Comparison of ENCODE assay signal across 20 cellular contexts in the genomic region with DNA sequence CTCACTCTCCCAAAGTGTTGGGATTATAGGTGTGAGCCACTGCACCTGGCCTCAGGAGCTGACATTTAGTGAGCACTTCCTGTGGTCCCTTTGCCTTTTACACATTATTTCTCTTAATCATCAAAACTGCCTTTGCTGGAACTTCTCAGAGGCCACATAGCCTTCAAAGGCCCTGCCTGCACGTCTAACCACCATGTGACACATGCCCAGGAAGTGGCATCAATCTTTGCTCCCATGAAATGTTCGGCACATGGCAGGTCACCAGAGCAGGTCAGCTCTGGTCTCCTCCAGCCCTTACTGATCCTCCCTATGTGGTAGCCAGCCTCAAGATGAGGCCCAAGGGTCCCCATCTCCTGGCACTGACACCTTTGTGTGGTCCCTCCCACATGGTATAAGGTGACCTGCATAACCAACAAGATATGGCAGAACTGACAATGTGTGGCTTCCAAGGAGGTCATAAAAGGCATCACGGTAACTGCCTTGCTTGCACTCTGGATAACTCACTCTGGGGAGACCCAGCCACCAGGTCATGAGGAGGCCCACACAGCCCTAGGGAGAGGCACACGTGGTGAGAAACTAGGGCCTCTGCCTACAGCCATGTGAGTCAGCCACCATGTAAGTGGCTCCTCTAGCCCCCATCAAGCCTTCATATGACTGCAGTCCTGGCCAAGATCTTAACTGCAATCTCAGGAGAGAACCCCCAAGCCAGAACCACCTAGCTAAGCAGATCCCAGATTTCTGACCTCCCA. TPM values are rescaled to one million over a fixed set of nuclear protein-coding genes. Genes with fewer than 3 reads are reported as not detected.
DNase-seq lines count a peak whose midpoint lies in the region; ATAC-seq, FAIRE-seq and TF ChIP-seq lines count a peak whose summit lies in the region.
"Had no signal": no experiment of that assay in that cellular context is flagged by ENCODE, and none has a peak within 500 bp of the region (broad histone marks: within the 10 kb centered on the region; RNA-seq: fewer than 3 reads in every experiment).

No MANE protein-coding gene starts in this region.

- H3K4me2 ChIP-seq in H1 (ENCODE audit: insufficient read depth in 1 of 2, low read depth in 2 of 2, low read length in 2 of 2): no peak overlapping the region
- H3K4me2 ChIP-seq: smooth muscle cell had no signal

- H2BK20ac ChIP-seq in H1 (ENCODE audit: low read length): no peak overlapping the region

- no peak overlapping the region for H3K14ac ChIP-seq in H1 (ENCODE audit: insufficient read length)

- WGBS in H1 (ENCODE audit: extremely low coverage in 1 of 2, insufficient coverage in 1 of 2, insufficient read length in 1 of 2, insufficient replicate concordance in 2 of 2, low coverage in 1 of 2, low lambda C conversion rate in 2 of 2, missing lambda C conversion rate in 1 of 2), 2 experiments: 87% methylated on average over 4 of the region's 4 CpGs; no CpG with 5 or more reads in 1 of the 2 experiments

- H3K56ac ChIP-seq in H1 (replicated peaks; ENCODE audit: insufficient read length, low read depth, low read length): no peak overlapping the region

- no peak overlapping the region for H3K4me3 Mint-ChIP-seq in activated T-cell treated with anti-CD3 and anti-CD28 coated beads, Interleukin-2, amount 50 U/mL, for 4 hours
- H3K4me3 Mint-ChIP-seq: dendritic cell treated with granulocyte-macrophage colony-stimulating factor and Interleukin-4, amounts not matched to agents 40 ng/mL and 50 ng/mL, for 4 days; immature natural killer cell; stimulated activated memory B cell treated with anti-CD40 and anti-IgM and Interleukin-4, amounts not matched to agents 10 μg/mL and 1 μg/mL and 100 μg/mL, for 72 hours had no signal

- H4K8ac ChIP-seq in H1 (ENCODE audit: extremely low read depth, insufficient read depth, low read length): no peak overlapping the region

- H3K9me3 Mint-ChIP-seq in activated T-cell treated with anti-CD3 and anti-CD28 coated beads, Interleukin-2, amount 50 U/mL, for 4 hours: no peaks in the 10 kb centered on the region
- H3K9me3 Mint-ChIP-seq: dendritic cell treated with granulocyte-macrophage colony-stimulating factor and Interleukin-4, amounts not matched to agents 40 ng/mL and 50 ng/mL, for 4 days; immature natural killer cell; stimulated activated memory B cell treated with anti-CD40 and anti-IgM and Interleukin-4, amounts not matched to agents 10 μg/mL and 1 μg/mL and 100 μg/mL, for 72 hours had no signal

- no peaks in the 10 kb centered on the region for H3K36me3 ChIP-seq in H1 (ENCODE audit: control insufficient read depth in 2 of 4, insufficient read depth in 4 of 4, low read length in 3 of 4)
- H3K36me3 ChIP-seq: heart right ventricle, transverse colon had no signal

- FAIRE-seq in H1 (lab: Jason Lieb, UNC): no peak
- FAIRE-seq: GM19239 had no signal

- DNase-seq in stimulated activated CD4-positive, alpha-beta T cell treated with anti-CD3 and anti-CD28 coated beads, Interleukin-15, amount 100 ng/mL, for 48 hours (ENCODE audit: low read depth in 2 of 2): peak; percentile 33 to 45
- no peak for DNase-seq in stimulated activated CD4-positive, alpha-beta T cell treated with anti-CD3 and anti-CD28 coated beads, Interleukin-4, amount 100 ng/mL, for 1 hour
- DNase-seq in activated T-cell treated with anti-CD3 and anti-CD28 coated beads, Interleukin-2, amount 50 U/mL, for 4 hours: no peak
- DNase-seq in H1 (ENCODE audit: low read depth in 1 of 2, low spot score in 2 of 2) (no peak), cortex of kidney (lab: John Stamatoyannopoulos, UW) (no peak), NK-92 (lab: John Stamatoyannopoulos, UW; ENCODE audit: unreplicated experiment) (no peak), hypothalamus (lab: John Stamatoyannopoulos, UW) (no peak)
- DNase-seq: AML-193, Calu3, GM23248, heart right ventricle, immature natural killer cell, Kasumi-1, NCI-H510A treated with DMSO at 0.1 percent for 48 hours, transverse colon had no signal

- H3K9ac ChIP-seq in H1 (replicated peaks in 1 of 4; ENCODE audit: extremely low read depth in 1 of 4, low read depth in 3 of 4, low read length in 3 of 4): no peak overlapping the region
- H3K9ac ChIP-seq: GM23248 had no signal

- H2BK5ac ChIP-seq in H1 (ENCODE audit: low read depth, low read length): 0 out of 2 replicates have a peak overlapping the region, but pooled peaks have one; percentile 68

- peaks cover 2 to 5% (median 4%) of the 10 kb centered on the region in 4 experiments; a peak in 4 of 7 replicates for H3K4me1 ChIP-seq in H1 (replicated peaks in 1 of 4; ENCODE audit: control insufficient read depth in 3 of 4, insufficient read depth in 4 of 4, low read length in 3 of 4)
- H3K4me1 ChIP-seq: heart right ventricle, transverse colon had no signal

- POLR2A ChIA-PET in H1 (lab: Charles Lee; ENCODE audit: partially characterized antibody): interaction anchor here (0.8 to 3.9 kb wide), 9 partner anchors 11 to 680 kb away, joined by 3 to 28 read pairs (median 5); partner anchors contain the start of genes HMGA1 and TAF11

- H3K4ac ChIP-seq in H1 (replicated peaks; ENCODE audit: insufficient read length, low read depth, low read length): no peak overlapping the region

- no peaks in the 10 kb centered on the region for H3K36me3 Mint-ChIP-seq in activated T-cell treated with anti-CD3 and anti-CD28 coated beads, Interleukin-2, amount 50 U/mL, for 4 hours (ENCODE audit: insufficient read depth)
- H3K36me3 Mint-ChIP-seq: immature natural killer cell; stimulated activated memory B cell treated with anti-CD40 and anti-IgM and Interleukin-4, amounts not matched to agents 10 μg/mL and 1 μg/mL and 100 μg/mL, for 72 hours had no signal

- peaks cover 13% of the 10 kb centered on the region for H3K4me1 Mint-ChIP-seq in activated T-cell treated with anti-CD3 and anti-CD28 coated beads, Interleukin-2, amount 50 U/mL, for 4 hours (ENCODE audit: low read depth)
- H3K4me1 Mint-ChIP-seq: stimulated activated memory B cell treated with anti-CD40 and anti-IgM and Interleukin-4, amounts not matched to agents 10 μg/mL and 1 μg/mL and 100 μg/mL, for 72 hours had no signal

- H3K79me1 ChIP-seq in H1 (ENCODE audit: low read depth, low read length): no peaks in the 10 kb centered on the region

- H4K5ac ChIP-seq in H1 (ENCODE audit: insufficient read length, low read depth, low read length): no peak overlapping the region

- H2AK5ac ChIP-seq in H1 (ENCODE audit: low read depth, low read length): 0 out of 2 replicates have a peak overlapping the region, but pooled peaks have one; percentile 26

- peak; percentile 94 for ATAC-seq in activated T-cell treated with anti-CD3 and anti-CD28 coated beads, Interleukin-2, amount 50 U/mL, for 4 hours
- ATAC-seq: heart right ventricle; stimulated activated memory B cell treated with anti-CD40 and anti-IgM and Interleukin-4, amounts not matched to agents 10 μg/mL and 1 μg/mL and 100 μg/mL, for 72 hours had no signal

- no peak for TF ChIP-seq CTCF in H1 (IDR thresholded peaks at IDR 0.05; ENCODE audit: control extremely low read depth in 1 of 3, insufficient read depth in 1 of 3, low read depth in 1 of 3, low read length in 3 of 3)

- H3K27me3 ChIP-seq in H1 (replicated peaks in 1 of 4; ENCODE audit: control insufficient read depth in 3 of 4, extremely low read depth in 1 of 4, insufficient read depth in 3 of 4, low read length in 3 of 4): no peaks in the 10 kb centered on the region
- H3K27me3 ChIP-seq: heart right ventricle, transverse colon had no signal

- H3K79me2 ChIP-seq in H1 (ENCODE audit: control insufficient read depth in 1 of 2, insufficient read depth in 2 of 2, low read length in 2 of 2): no peaks in the 10 kb centered on the region

- no peak overlapping the region for H3K27ac ChIP-seq in H1 (ENCODE audit: low read depth, low read length)
- H3K27ac ChIP-seq: GM23248, heart right ventricle, RWPE1, transverse colon had no signal

- no peak overlapping the region for H4K91ac ChIP-seq in H1 (replicated peaks; ENCODE audit: insufficient read length, low read length)

- no peak overlapping the region for H3K4me3 ChIP-seq in H1 (ENCODE audit: extremely low read depth in 1 of 4, insufficient read depth in 2 of 4, low read depth in 3 of 4, low read length in 4 of 4)
- H3K4me3 ChIP-seq: GM23248, heart right ventricle, smooth muscle cell, transverse colon had no signal

- H2BK15ac ChIP-seq in H1 (ENCODE audit: low read length): no peak overlapping the region

- no peak overlapping the region for H2AFZ ChIP-seq in H1 (ENCODE audit: low read length)
- H2AFZ ChIP-seq: GM23248 had no signal

- no peak overlapping the region for H2BK120ac ChIP-seq in H1 (replicated peaks; ENCODE audit: low read depth, low read length)

- TF ChIP-seq EP300 in H1 (IDR thresholded peaks at IDR 0.05; ENCODE audit: borderline replicate concordance in 1 of 2, low read depth in 2 of 2, low read length in 2 of 2): no peak

- H4K20me1 ChIP-seq in H1 (replicated peaks in 1 of 2; ENCODE audit: control insufficient read depth in 1 of 2, insufficient read depth in 2 of 2, low read length in 2 of 2): no peaks in the 10 kb centered on the region

- H3K9me3 ChIP-seq in H1 (ENCODE audit: insufficient read depth in 2 of 2, low read depth in 1 of 2, low read length in 1 of 2): no peaks in the 10 kb centered on the region
- H3K9me3 ChIP-seq: heart right ventricle, transverse colon had no signal

- CTCF ChIA-PET in H1 (lab: Charles Lee; ENCODE audit: partially characterized antibody): interaction anchor here (0.6 to 3.7 kb wide), 6 partner anchors 8 to 44 kb away, joined by 3 to 30 read pairs (median 4); no protein-coding TSS in a partner anchor

- no peak for TF ChIP-seq RAD21 in H1 (IDR thresholded peaks at IDR 0.05 in 1 of 2, conservative IDR thresholded peaks at IDR 0.05 in 1 of 2; ENCODE audit: low read depth in 2 of 2, low read length in 2 of 2)

- no peaks in the 10 kb centered on the region for H3K23me2 ChIP-seq in H1 (ENCODE audit: low read depth, low read length)

- H2BK12ac ChIP-seq in H1 (ENCODE audit: low read depth, low read length): no peak overlapping the region

- no peak overlapping the region for H3K23ac ChIP-seq in H1 (ENCODE audit: insufficient read length)

- TF ChIP-seq POLR2A in H1 (IDR thresholded peaks at IDR 0.05; ENCODE audit: control extremely low read depth in 1 of 2, low read depth in 2 of 2, low read length in 2 of 2): no peak

- H3K18ac ChIP-seq in H1 (ENCODE audit: extremely low read depth, low read length): no peak overlapping the region

- H3K27me3 Mint-ChIP-seq in activated T-cell treated with anti-CD3 and anti-CD28 coated beads, Interleukin-2, amount 50 U/mL, for 4 hours (ENCODE audit: low read depth): no peaks in the 10 kb centered on the region
- H3K27me3 Mint-ChIP-seq: stimulated activated memory B cell treated with anti-CD40 and anti-IgM and Interleukin-4, amounts not matched to agents 10 μg/mL and 1 μg/mL and 100 μg/mL, for 72 hours had no signal

RNA-seq across cellular contexts. Expression of gene HMGA1, which starts 28.8 kb away (rescaled TPM):
- 100 to 1,000 TPM; 646 to 976 (median 781) TPM for total RNA-seq in activated T-cell treated with anti-CD3 and anti-CD28 coated beads, Interleukin-2, amount 50 U/mL, for 4 hours
- 2,636 and 2,728 TPM in 2 replicates for total RNA-seq in H1 (2021; fragmentation: NEBNext Ultra II Directional; extraction: Animal tissue kit (Norgen Biotek cat#: 25700))
- 1,557 and 2,732 TPM in 2 replicates for polyA plus RNA-seq in H1 (2011; rRNA removed)
- 964 TPM for polyA plus RNA-seq in H1 (2011; cell fraction: cytosol; rRNA removed)
- 1,246 TPM for polyA plus RNA-seq in H1 (2011; cell fraction: nucleus; rRNA removed)
- 1,617 to 2,329 TPM (median 2,130 TPM) in 4 replicates for polyA plus RNA-seq in H1 (2012, experiment 1 of 2)
- polyA plus RNA-seq in H1 (2012, experiment 2 of 2): 2,251 TPM
- 2,575 TPM for polyA plus RNA-seq in H1 (2013, experiment 1 of 2)
- 2,634 TPM for polyA plus RNA-seq in H1 (2013, experiment 2 of 2)
- polyA minus RNA-seq in H1 (2011; rRNA and poly(A)+ RNA removed): 338 and 485 TPM in 2 replicates
- polyA minus RNA-seq in H1 (2011; cell fraction: cytosol; rRNA and poly(A)+ RNA removed): 832 TPM
- 540 TPM for polyA minus RNA-seq in H1 (2011; cell fraction: nucleus; rRNA and poly(A)+ RNA removed)

RNA-seq across cellular contexts. Expression of gene SMIM29, which starts 40.9 kb away (rescaled TPM):
- 10 to 100 TPM; 12.3 to 14.9 (median 13.0) TPM for total RNA-seq in activated T-cell treated with anti-CD3 and anti-CD28 coated beads, Interleukin-2, amount 50 U/mL, for 4 hours
- 7.0 and 7.5 TPM in 2 replicates for total RNA-seq in H1 (2021; fragmentation: NEBNext Ultra II Directional; extraction: Animal tissue kit (Norgen Biotek cat#: 25700))
- polyA plus RNA-seq in H1 (2011; rRNA removed): 22.4 and 34.7 TPM in 2 replicates
- polyA plus RNA-seq in H1 (2011; cell fraction: cytosol; rRNA removed): 15.6 TPM
- 15.2 TPM for polyA plus RNA-seq in H1 (2011; cell fraction: nucleus; rRNA removed)
- 6.4 to 10.4 TPM (median 8.7 TPM) in 4 replicates for polyA plus RNA-seq in H1 (2012, experiment 1 of 2)
- polyA plus RNA-seq in H1 (2012, experiment 2 of 2): 8.8 TPM
- polyA plus RNA-seq in H1 (2013, experiment 1 of 2): 6.6 TPM
- polyA plus RNA-seq in H1 (2013, experiment 2 of 2): 6.5 TPM
- polyA minus RNA-seq in H1 (2011; rRNA and poly(A)+ RNA removed): 3.6 and 6.5 TPM in 2 replicates
- 6.1 TPM for polyA minus RNA-seq in H1 (2011; cell fraction: cytosol; rRNA and poly(A)+ RNA removed)
- 11.5 TPM for polyA minus RNA-seq in H1 (2011; cell fraction: nucleus; rRNA and poly(A)+ RNA removed)

Comparison
In these comparisons a context has a peak if more than half of its experiments do, and no peak if none do; other contexts are left out.
1. DNase-seq: peak in stimulated activated CD4-positive, alpha-beta T cell treated with anti-CD3 and anti-CD28 coated beads, Interleukin-15, amount 100 ng/mL, for 48 hours (2 of 2); none in stimulated activated CD4-positive, alpha-beta T cell treated with anti-CD3 and anti-CD28 coated beads, Interleukin-4, amount 100 ng/mL, for 1 hour (single experiment), activated T-cell treated with anti-CD3 and anti-CD28 coated beads, Interleukin-2, amount 50 U/mL, for 4 hours (single experiment), H1 (0 of 2), cortex of kidney (single experiment), NK-92 (single experiment) and hypothalamus (0 of 51).